11 cellular contexts compared by ENCODE assay signal in the genomic region with DNA sequence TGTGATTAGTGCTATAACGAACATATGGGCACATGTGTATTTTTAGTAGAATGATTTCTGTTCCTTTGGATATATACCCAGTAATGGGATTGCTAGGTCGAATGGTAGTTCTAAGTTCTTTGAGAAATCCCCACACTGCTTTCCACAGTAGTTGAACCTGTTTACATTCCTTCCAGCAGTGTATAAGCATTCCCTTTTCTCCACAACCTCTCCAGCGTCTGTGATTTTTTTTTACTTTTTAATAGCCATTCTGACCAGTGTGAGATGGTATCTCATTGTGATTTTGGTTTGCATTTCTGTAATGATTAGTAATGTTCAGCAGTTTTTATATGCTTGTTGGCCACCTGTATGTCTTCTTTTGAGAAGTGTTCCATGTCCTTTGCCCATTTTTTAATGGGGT.
A peak's percentile ranks its signal among the peaks of the same experiment; 100 is the strongest.
DNase-seq lines count a peak whose midpoint lies in the region; TF ChIP-seq lines count a peak whose summit lies in the region.
"Had no signal": no experiment of that assay in that cellular context is flagged by ENCODE, and none has a peak within 500 bp of the region (broad histone marks: within the 10 kb centered on the region; RNA-seq: fewer than 3 reads in every experiment).

No MANE protein-coding gene starts in this region.

- no TSS peak for BruUV-seq in Caco-2 (replicated peaks; lab: Mats Ljungman, UMichigan)

- H3K4me1 ChIP-seq in hepatocyte (ENCODE audit: insufficient read depth) = peaks cover 30% of the 10 kb centered on the region
- peaks cover 6% of the 10 kb centered on the region; the same call in 1 of the 2 replicates for H3K4me1 ChIP-seq in Caco-2

- no peak overlapping the region for H3K4me3 Mint-ChIP-seq in Caco-2 (ENCODE audit: unreplicated experiment)
- H3K4me3 Mint-ChIP-seq: CD8-positive, alpha-beta memory T cell had no signal

- no peaks in the 10 kb centered on the region for H4K20me1 ChIP-seq in hepatocyte (ENCODE audit: insufficient read depth, poor library complexity, severe bottlenecking)
- H4K20me1 ChIP-seq: BLaER1 had no signal

- peak; percentile 14; the same call in 1 of the 2 replicates for TF ChIP-seq CTCF in WI38 (IDR thresholded peaks at IDR 0.05; ENCODE audit: low read depth, low read length)
- TF ChIP-seq CTCF in hepatocyte (IDR thresholded peaks at IDR 0.05; ENCODE audit: poor library complexity) = no peak
- no peak for TF ChIP-seq CTCF in Caco-2 (IDR thresholded peaks at IDR 0.05; ENCODE audit: insufficient read depth in 1 of 2, low read depth in 1 of 2, low read length in 1 of 2, severe bottlenecking in 1 of 2, unreplicated experiment in 1 of 2)

- no peak overlapping the region for H3K27ac Mint-ChIP-seq in Caco-2 (ENCODE audit: unreplicated experiment)
- H3K27ac Mint-ChIP-seq: CD8-positive, alpha-beta memory T cell had no signal

- no peaks in the 10 kb centered on the region for H3K9me3 Mint-ChIP-seq in Caco-2 (ENCODE audit: unreplicated experiment)

- peak; percentile 61 for DNase-seq in EH (ENCODE audit: low read depth)
- no peak for DNase-seq in hepatocyte (ENCODE audit: low spot score)
- DNase-seq in activated naive CD4-positive, alpha-beta T cell treated with anti-CD3 and anti-CD28 coated beads, Interleukin-2, amount 50 U/mL, for 16 hours = no peak
- DNase-seq in SW480 (ENCODE audit: low spot score) = no peak
- no peak for DNase-seq in activated effector memory CD4-positive, alpha-beta T cell treated with Interleukin-2 at 50 U/mL for 16 hours
- no peak for DNase-seq in Caco-2
- DNase-seq: CD8-positive, alpha-beta memory T cell; DMS53; HCEC 1CT had no signal

- peak overlapping the region; percentile 57 for H3K27ac ChIP-seq in hepatocyte
- H3K27ac ChIP-seq: BLaER1 had no signal

- no peaks in the 10 kb centered on the region for H3K36me3 Mint-ChIP-seq in Caco-2 (ENCODE audit: insufficient read depth, unreplicated experiment)
- H3K36me3 Mint-ChIP-seq: CD8-positive, alpha-beta memory T cell had no signal

- H3K9me3 ChIP-seq in hepatocyte (ENCODE audit: low read depth) (no peaks in the 10 kb centered on the region), Caco-2 (no peaks in the 10 kb centered on the region)
- H3K9me3 ChIP-seq: BLaER1 had no signal

- POLR2A ChIA-PET in Caco-2 (lab: Charles Lee) = no interaction called here

- no peaks in the 10 kb centered on the region for H3K27me3 Mint-ChIP-seq in Caco-2 (ENCODE audit: insufficient read depth, unreplicated experiment)

- peaks cover 3% of the 10 kb centered on the region for H3K79me2 ChIP-seq in hepatocyte

- CTCF ChIA-PET in Caco-2 (lab: Charles Lee) = no interaction called here

- no peak overlapping the region for H3K4me2 ChIP-seq in hepatocyte

- no peaks in the 10 kb centered on the region for H3K36me3 ChIP-seq in hepatocyte (replicated peaks; ENCODE audit: insufficient read depth, low read depth)
- H3K36me3 ChIP-seq in Caco-2 (ENCODE audit: control insufficient read depth, insufficient read depth, low read length) = no peaks in the 10 kb centered on the region
- H3K36me3 ChIP-seq: BLaER1 had no signal

- peaks cover 14% of the 10 kb centered on the region for H3K4me1 Mint-ChIP-seq in Caco-2 (ENCODE audit: low read depth, unreplicated experiment)
- H3K4me1 Mint-ChIP-seq: CD8-positive, alpha-beta memory T cell had no signal

- intact Hi-C loops in Caco-2 (cut with micrococcal nuclease; ENCODE audit: unreplicated experiment) = no loop called here

- WGBS in hepatocyte (ENCODE audit: low lambda C conversion rate, missing lambda C conversion rate) = 83% methylated on average over 3 of the region's 3 CpGs

- H3K27me3 ChIP-seq in hepatocyte (no peaks in the 10 kb centered on the region), Caco-2 (replicated peaks; ENCODE audit: control insufficient read depth, insufficient read depth, low read length) (no peaks in the 10 kb centered on the region)
- H3K27me3 ChIP-seq: BLaER1 had no signal

- H3K4me3 ChIP-seq in WI38 (ENCODE audit: low read depth, low read length) = no peak overlapping the region
- H3K4me3 ChIP-seq in hepatocyte = no peak overlapping the region
- H3K4me3 ChIP-seq in Caco-2 (ENCODE audit: low read depth, low read length) = no peak overlapping the region
- H3K4me3 ChIP-seq: BLaER1 had no signal

- no peak overlapping the region for H2AFZ ChIP-seq in hepatocyte

- no peaks in the 10 kb centered on the region for H3K9me2 ChIP-seq in hepatocyte (replicated peaks; ENCODE audit: insufficient read depth)
